ENCODE assay signal across 10 cellular contexts in the genomic region with DNA sequence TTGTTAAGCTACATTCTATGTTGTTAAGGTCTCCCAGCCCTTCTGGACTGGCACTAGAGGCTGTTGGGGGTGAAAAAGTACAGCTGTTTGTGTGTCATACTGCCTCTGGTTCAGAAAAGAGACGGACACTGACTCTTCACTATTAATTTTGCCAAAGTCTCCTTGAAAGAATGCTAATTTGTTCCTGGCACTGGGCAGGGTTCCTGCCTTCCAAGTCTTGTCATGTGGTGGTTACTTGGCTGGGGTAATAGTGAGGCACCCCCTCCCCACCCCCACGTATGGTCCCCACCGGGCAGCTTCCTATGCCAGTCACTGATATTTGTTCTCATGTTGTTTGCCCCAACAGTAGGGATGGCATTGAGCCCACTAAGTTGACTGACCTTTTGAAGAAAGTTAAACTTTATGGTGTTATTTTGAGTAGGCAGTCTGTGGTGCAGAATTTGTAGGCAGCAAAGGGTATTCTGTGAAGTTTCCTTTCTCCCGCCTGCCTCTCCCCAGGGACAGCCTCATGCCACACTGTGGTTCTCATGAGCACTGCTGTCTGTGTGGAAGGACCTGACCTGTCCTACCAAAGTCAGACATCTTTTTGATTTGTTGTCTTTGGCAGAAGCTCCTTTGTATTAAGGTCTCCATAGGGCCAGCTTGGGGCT. TPM values are rescaled to one million over a fixed set of nuclear protein-coding genes. Genes with fewer than 3 reads are reported as not detected.
DNase-seq lines count a peak whose midpoint lies in the region; ATAC-seq and TF ChIP-seq lines count a peak whose summit lies in the region.
"Had no signal": no experiment of that assay in that cellular context is flagged by ENCODE, and none has a peak within 500 bp of the region (broad histone marks: within the 10 kb centered on the region; RNA-seq: fewer than 3 reads in every experiment).

No MANE protein-coding gene starts in this region.

- H3K9me3 Mint-ChIP-seq in activated CD4-positive, alpha-beta T cell treated with anti-CD3 and anti-CD28 coated beads, Interleukin-2, amount 10 ng/mL, durations not matched to agents 24 days and 14 days: no peaks in the 10 kb centered on the region

- intact Hi-C loops in activated CD4-positive, alpha-beta T cell treated with anti-CD3 and anti-CD28 coated beads, Interleukin-2, amount 10 ng/mL, durations not matched to agents 24 days and 14 days (cut with micrococcal nuclease): no loop called here

- no peak for ATAC-seq in thoracic aorta (ENCODE audit: insufficient number of reproducible peaks, low FRiP score, low read depth)
- ATAC-seq: SK-N-SH treated with all-trans-retinoic acid at 6 μM for 48 hours had no signal

- H3K27me3 Mint-ChIP-seq in activated CD4-positive, alpha-beta T cell treated with anti-CD3 and anti-CD28 coated beads, Interleukin-2, amount 10 ng/mL, durations not matched to agents 24 days and 14 days: no peaks in the 10 kb centered on the region

- no peak overlapping the region for H3K4me3 Mint-ChIP-seq in activated CD4-positive, alpha-beta T cell treated with anti-CD3 and anti-CD28 coated beads, Interleukin-2, amount 10 ng/mL, durations not matched to agents 24 days and 14 days

- H3K4me1 ChIP-seq in thoracic aorta (ENCODE audit: control insufficient read depth in 1 of 2, low read depth in 2 of 2): peaks cover 48 to 80% of the 10 kb centered on the region in 2 donors
- no peaks in the 10 kb centered on the region for H3K4me1 ChIP-seq in BE2C

- H3K9me3 ChIP-seq in thoracic aorta: no peaks in the 10 kb centered on the region
- H3K9me3 ChIP-seq in BE2C: no peaks in the 10 kb centered on the region; the same call in 1 of the 2 replicates

- H3K27me3 ChIP-seq in layer of hippocampus (ENCODE audit: control insufficient read depth, insufficient read depth, low read length): no peaks in the 10 kb centered on the region
- H3K27me3 ChIP-seq in thoracic aorta (replicated peaks; ENCODE audit: insufficient read depth): no peaks in the 10 kb centered on the region
- no peaks in the 10 kb centered on the region; the same call in 1 of the 2 replicates for H3K27me3 ChIP-seq in BE2C

- H3K36me3 ChIP-seq in thoracic aorta: no peaks in the 10 kb centered on the region
- 0 out of 2 replicates have a peak, but pooled peaks cover 3% of the 10 kb centered on the region for H3K36me3 ChIP-seq in BE2C

- H3K27ac Mint-ChIP-seq in activated CD4-positive, alpha-beta T cell treated with anti-CD3 and anti-CD28 coated beads, Interleukin-2, amount 10 ng/mL, durations not matched to agents 24 days and 14 days: peak overlapping the region; percentile 54

- no peak for TF ChIP-seq CTCF in thoracic aorta (IDR thresholded peaks at IDR 0.05)
- TF ChIP-seq CTCF in BE2C (IDR thresholded peaks at IDR 0.05; ENCODE audit: low read depth, low read length): no peak

- H3K36me3 Mint-ChIP-seq in activated CD4-positive, alpha-beta T cell treated with anti-CD3 and anti-CD28 coated beads, Interleukin-2, amount 10 ng/mL, durations not matched to agents 24 days and 14 days (ENCODE audit: low read depth): peaks cover 10% of the 10 kb centered on the region

- peak overlapping the region; percentile 74 for H3K27ac ChIP-seq in angular gyrus (ENCODE audit: low read depth, low read length)
- peak overlapping the region; percentile 71 for H3K27ac ChIP-seq in layer of hippocampus (ENCODE audit: low read depth, low read length)
- peak overlapping the region; percentile 72 to 73 for H3K27ac ChIP-seq in thoracic aorta

- peaks cover 13% of the 10 kb centered on the region for H3K4me1 Mint-ChIP-seq in activated CD4-positive, alpha-beta T cell treated with anti-CD3 and anti-CD28 coated beads, Interleukin-2, amount 10 ng/mL, durations not matched to agents 24 days and 14 days

- H3K4me3 ChIP-seq in thoracic aorta (peak overlapping the region; percentile 41), BE2C (ENCODE audit: low read depth, low read length) (no peak overlapping the region)

- DNase-seq in activated CD4-positive, alpha-beta T cell treated with anti-CD3 and anti-CD28 coated beads, Interleukin-2, amount 10 ng/mL, durations not matched to agents 24 days and 14 days: no peak
- DNase-seq in activated CD4-positive, alpha-beta T cell treated with anti-CD3 and anti-CD28 coated beads, Interleukin-2, amount 50 U/mL, for 48 hours: no peak
- DNase-seq in thoracic aorta (ENCODE audit: low spot score) (no peak), glomerular visceral epithelial cell (ENCODE audit: extremely low spot score) (no peak), 8988T (no peak), BE2C (no peak)
- DNase-seq: activated T-cell treated with anti-CD3 and anti-CD28 coated beads, Interleukin-2, amount 50 U/mL, for 48 hours had no signal

RNA-seq across cellular contexts. Expression of a gene that starts 8.7 kb away (rescaled TPM):
- total RNA-seq in activated CD4-positive, alpha-beta T cell treated with anti-CD3 and anti-CD28 coated beads, Interleukin-2, amount 10 ng/mL, durations not matched to agents 24 days and 14 days: 34.7 and 39.2 TPM in 2 replicates
- total RNA-seq in thoracic aorta: 10 to 100 TPM; 63.6 to 85.6 TPM
- polyA plus RNA-seq in BE2C (2012; ENCODE audit: insufficient read depth, insufficient read length, low read depth): 15.7 TPM

RNA-seq across cellular contexts. Expression of a gene that starts 15.7 kb away (rescaled TPM):
- total RNA-seq in activated CD4-positive, alpha-beta T cell treated with anti-CD3 and anti-CD28 coated beads, Interleukin-2, amount 10 ng/mL, durations not matched to agents 24 days and 14 days: 532 TPM in 2 replicates
- total RNA-seq in thoracic aorta: 10 to 100 TPM; 20.5 to 39.7 TPM
- polyA plus RNA-seq in BE2C (2012; ENCODE audit: insufficient read depth, insufficient read length, low read depth): 74.6 TPM

RNA-seq across cellular contexts. Expression of a gene that starts 22.6 kb away (rescaled TPM):
- total RNA-seq in activated CD4-positive, alpha-beta T cell treated with anti-CD3 and anti-CD28 coated beads, Interleukin-2, amount 10 ng/mL, durations not matched to agents 24 days and 14 days: 86.3 and 86.9 TPM in 2 replicates
- 100 to 1,000 TPM in 1 of 2 donors, 10 to 100 TPM in 1; 62.8 to 114 TPM for total RNA-seq in thoracic aorta
- polyA plus RNA-seq in BE2C (2012; ENCODE audit: insufficient read depth, insufficient read length, low read depth): 112 TPM

Comparison
In these comparisons a context has a peak if more than half of its experiments do, and no peak if none do; other contexts are left out.
1. RNA of a gene that starts 15.7 kb away (total RNA-seq): 532 TPM in activated CD4-positive, alpha-beta T cell treated with anti-CD3 and anti-CD28 coated beads, Interleukin-2, amount 10 ng/mL, durations not matched to agents 24 days and 14 days; 20.5 to 39.7 TPM in thoracic aorta; every median in the first group is over 10 times any median in the second.
2. Peak in every context shown above with its lines, with median percentiles within 50 percentile points of each other: H3K27ac ChIP-seq.